24 cellular contexts compared by ENCODE assay signal in genomic region chr12:43103866-43104265, GRCh38.
"Had no signal": no experiment of that assay in that cellular context is flagged by ENCODE, and none has a peak within 500 bp of the region (broad histone marks: within the 10 kb centered on the region; RNA-seq: fewer than 3 reads in every experiment).

No MANE protein-coding gene starts in this region.

- H3K4me3 ChIP-seq: dorsolateral prefrontal cortex, gastrocnemius medialis, lower lobe of right lung, ovary, right lobe of liver, suprapubic skin, transverse colon, upper lobe of right lung, vagina had no signal

- H3K4me3 Mint-ChIP-seq: naive thymus-derived CD8-positive, alpha-beta T cell; nephron progenitor cell; stimulated activated naive CD8-positive, alpha-beta T cell treated with anti-CD3 and anti-CD28 coated beads, Interleukin-15, amount 100 ng/mL, for 72 hours had no signal

- H3K27me3 ChIP-seq: gastrocnemius medialis, ovary, right lobe of liver, suprapubic skin, transverse colon, upper lobe of right lung, vagina had no signal

- ATAC-seq: gastrocnemius medialis; left ventricle myocardium superior; lower lobe of right lung; naive thymus-derived CD8-positive, alpha-beta T cell; right lobe of liver; stimulated activated naive CD8-positive, alpha-beta T cell treated with anti-CD3 and anti-CD28 coated beads, Interleukin-15, amount 100 ng/mL, for 72 hours; upper lobe of right lung had no signal

- H3K4me1 ChIP-seq: gastrocnemius medialis, lower lobe of right lung, right lobe of liver, suprapubic skin, transverse colon, upper lobe of right lung, vagina had no signal

- DNase-seq: effector CD4-positive, alpha-beta T cell; gastrocnemius medialis; head of caudate nucleus; left ventricle myocardium superior; lower lobe of right lung; naive thymus-derived CD8-positive, alpha-beta T cell; nephron progenitor cell; occipital lobe; ovary; retina; right lobe of liver; small intestine; stimulated activated CD4-positive, alpha-beta T cell treated with anti-CD3 and anti-CD28 coated beads, Interleukin-12 subunit alpha, Interleukin-12 subunit beta, amount 100 ng/mL, for 4 hours; stimulated activated CD4-positive, alpha-beta T cell treated with anti-CD3 and anti-CD28 coated beads, Interleukin-1b, Interleukin-23, amount 100 ng/mL, for 48 hours; stimulated activated CD4-positive, alpha-beta T cell treated with anti-CD3 and anti-CD28 coated beads, Interleukin-4, amount 100 ng/mL, for 1 hour; stimulated activated CD8-positive, alpha-beta memory T cell treated with anti-CD3 and anti-CD28 coated beads, Interleukin-4, amount 100 ng/mL, for 48 hours; stimulated activated naive CD4-positive, alpha-beta T cell; stimulated activated naive CD8-positive, alpha-beta T cell treated with anti-CD3 and anti-CD28 coated beads, Interleukin-15, amount 100 ng/mL, for 72 hours; transverse colon; upper lobe of right lung had no signal

- H3K27me3 Mint-ChIP-seq: stimulated activated naive CD8-positive, alpha-beta T cell treated with anti-CD3 and anti-CD28 coated beads, Interleukin-15, amount 100 ng/mL, for 72 hours had no signal

- H3K9me3 ChIP-seq: gastrocnemius medialis, lower lobe of right lung, ovary, right lobe of liver, suprapubic skin, transverse colon, upper lobe of right lung, vagina had no signal

- H3K4me1 Mint-ChIP-seq: naive thymus-derived CD8-positive, alpha-beta T cell; stimulated activated naive CD8-positive, alpha-beta T cell treated with anti-CD3 and anti-CD28 coated beads, Interleukin-15, amount 100 ng/mL, for 72 hours had no signal

- H3K36me3 Mint-ChIP-seq: naive thymus-derived CD8-positive, alpha-beta T cell had no signal

- H3K9me3 Mint-ChIP-seq: nephron progenitor cell had no signal

- H3K36me3 ChIP-seq: gastrocnemius medialis, lower lobe of right lung, ovary, right lobe of liver, suprapubic skin, transverse colon, upper lobe of right lung, vagina had no signal

- H3K27ac Mint-ChIP-seq: naive thymus-derived CD8-positive, alpha-beta T cell; nephron progenitor cell; stimulated activated naive CD8-positive, alpha-beta T cell treated with anti-CD3 and anti-CD28 coated beads, Interleukin-15, amount 100 ng/mL, for 72 hours had no signal

- FAIRE-seq: keratinocyte, small intestine had no signal

- H3K27ac ChIP-seq: dorsolateral prefrontal cortex, gastrocnemius medialis, lower lobe of right lung, ovary, right lobe of liver, suprapubic skin, transverse colon, upper lobe of right lung, vagina had no signal
